In genomic region chr16:87099001-87099740, GRCh38 we compare ENCODE assay signal across 21 cellular contexts.
DNase-seq lines count a peak whose midpoint lies in the region; ATAC-seq, FAIRE-seq and TF ChIP-seq lines count a peak whose summit lies in the region.
"Had no signal": no experiment of that assay in that cellular context is flagged by ENCODE, and none has a peak within 500 bp of the region (broad histone marks: within the 10 kb centered on the region; RNA-seq: fewer than 3 reads in every experiment).

No MANE protein-coding gene starts in this region.

- 28 to 31% methylated on average over 10 of the region's 10 CpGs for WGBS in pancreas, 2 donors

- peaks cover 11% of the 10 kb centered on the region; the same call in 1 of the 2 replicates for H3K4me1 ChIP-seq in iPS-20b (ENCODE audit: insufficient read depth, low read length)
- peaks cover 30 to 45% (median 34%) of the 10 kb centered on the region in 3 donors for H3K4me1 ChIP-seq in pancreas
- H3K4me1 ChIP-seq: SJCRH30 had no signal

- peaks cover 35% of the 10 kb centered on the region for H3K4me1 Mint-ChIP-seq in WTC11
- no peaks in the 10 kb centered on the region for H3K4me1 Mint-ChIP-seq in activated CD4-positive, alpha-beta memory T cell treated with anti-CD3 and anti-CD28 coated beads for 36 hours (ENCODE audit: low read depth)
- H3K4me1 Mint-ChIP-seq: B cell had no signal

- H3K27me3 Mint-ChIP-seq in WTC11 (ENCODE audit: low read depth), result no peaks in the 10 kb centered on the region
- H3K27me3 Mint-ChIP-seq in activated CD4-positive, alpha-beta memory T cell treated with anti-CD3 and anti-CD28 coated beads for 36 hours, result peaks cover 2% of the 10 kb centered on the region

- H3K27ac ChIP-seq in iPS-20b (ENCODE audit: low read length) (no peak overlapping the region), pancreas (peak overlapping the region; percentile 61 to 84 (median 82)), RWPE1 (no peak overlapping the region)
- H3K27ac ChIP-seq: 22Rv1, SJCRH30 had no signal

- H3K4me3 ChIP-seq in iPS-20b (ENCODE audit: low read length), result no peak overlapping the region
- H3K4me3 ChIP-seq in pancreas, result no peak overlapping the region
- H3K4me3 ChIP-seq: SJCRH30 had no signal

- peak overlapping the region; percentile 4; the same call in 1 of the 2 replicates for H3K9ac ChIP-seq in iPS-20b (ENCODE audit: low read depth, low read length)

- no peak overlapping the region for H3K27ac Mint-ChIP-seq in WTC11
- no peak overlapping the region for H3K27ac Mint-ChIP-seq in activated CD4-positive, alpha-beta memory T cell treated with anti-CD3 and anti-CD28 coated beads for 36 hours
- H3K27ac Mint-ChIP-seq: B cell; CD4-positive, alpha-beta T cell had no signal

- H3K36me3 ChIP-seq in iPS-20b (ENCODE audit: insufficient read depth, low read depth, low read length), result no peaks in the 10 kb centered on the region
- no peaks in the 10 kb centered on the region for H3K36me3 ChIP-seq in pancreas
- H3K36me3 ChIP-seq: SJCRH30 had no signal

- no peak for FAIRE-seq in pancreas (lab: Jason Lieb, UNC)
- FAIRE-seq: GM12891, GM18507 had no signal

- no peak overlapping the region for H3K4me3 Mint-ChIP-seq in WTC11
- no peak overlapping the region for H3K4me3 Mint-ChIP-seq in activated CD4-positive, alpha-beta memory T cell treated with anti-CD3 and anti-CD28 coated beads for 36 hours
- H3K4me3 Mint-ChIP-seq: B cell; CD4-positive, alpha-beta T cell had no signal

- POLR2A ChIA-PET in WTC11 (lab: Charles Lee), result interaction anchor here (0.6 kb wide), 1 partner anchor 318 kb away, joined by 3 read pairs; no protein-coding TSS in a partner anchor
- POLR2A ChIA-PET in RWPE1 (lab: Yijun Ruan, JAX; ENCODE audit: low non-redundant PET), result no interaction called here
- POLR2A ChIA-PET in activated CD4-positive, alpha-beta memory T cell treated with anti-CD3 and anti-CD28 coated beads for 36 hours (lab: Charles Lee), result no interaction called here

- ATAC-seq in WTC11 (peak; percentile 17), pancreas (peak; percentile 55 to 75 (median 68))

- CTCF ChIA-PET in WTC11 (lab: Charles Lee) (interaction anchor here (1.2 kb wide), 2 partner anchors 22 to 37 kb away, joined by 4 to 7 read pairs; no protein-coding TSS in a partner anchor), RWPE1 (lab: Yijun Ruan, JAX) (no interaction called here)
- CTCF ChIA-PET in activated CD4-positive, alpha-beta memory T cell treated with anti-CD3 and anti-CD28 coated beads for 36 hours (lab: Charles Lee), result no interaction called here

- intact Hi-C loops in pancreas (cut with DNase I), result no loop called here
- intact Hi-C loops in activated CD4-positive, alpha-beta memory T cell treated with anti-CD3 and anti-CD28 coated beads for 36 hours (cut with micrococcal nuclease), result no loop called here

- no peaks in the 10 kb centered on the region for H3K9me3 Mint-ChIP-seq in WTC11
- no peaks in the 10 kb centered on the region for H3K9me3 Mint-ChIP-seq in activated CD4-positive, alpha-beta memory T cell treated with anti-CD3 and anti-CD28 coated beads for 36 hours
- H3K9me3 Mint-ChIP-seq: CD4-positive, alpha-beta T cell had no signal

- H3K36me3 Mint-ChIP-seq in WTC11, result no peaks in the 10 kb centered on the region
- no peaks in the 10 kb centered on the region for H3K36me3 Mint-ChIP-seq in activated CD4-positive, alpha-beta memory T cell treated with anti-CD3 and anti-CD28 coated beads for 36 hours

- no peaks in the 10 kb centered on the region for H3K9me3 ChIP-seq in iPS-20b (ENCODE audit: insufficient read depth, low read depth, low read length)
- no peaks in the 10 kb centered on the region for H3K9me3 ChIP-seq in pancreas
- H3K9me3 ChIP-seq: SJCRH30 had no signal

- TF ChIP-seq CTCF in WTC11 (IDR thresholded peaks at IDR 0.05) (no peak), pancreas (IDR thresholded peaks at IDR 0.05) (no peak), RWPE1 (conservative IDR thresholded peaks at IDR 0.05; ENCODE audit: low read depth) (no peak)

- no peaks in the 10 kb centered on the region for H3K27me3 ChIP-seq in iPS-20b (ENCODE audit: insufficient read depth, low read length)
- no peaks in the 10 kb centered on the region for H3K27me3 ChIP-seq in pancreas
- H3K27me3 ChIP-seq: SJCRH30 had no signal

- peak; percentile 35 for DNase-seq in DMS153 (lab: John Stamatoyannopoulos, UW)
- no peak for DNase-seq in DMS153 treated with DMSO at 0.1 percent for 48 hours (lab: John Stamatoyannopoulos, UW; ENCODE audit: unreplicated experiment)
- DNase-seq in WTC11 (ENCODE audit: low spot score), result no peak
- peak; percentile 66 to 91 (median 85) for DNase-seq in pancreas
- no peak for DNase-seq in RWPE1 (ENCODE audit: low spot score)
- DNase-seq in SIG-M5 treated with dmso at 0.1 percent for 504 hours (lab: John Stamatoyannopoulos, UW; ENCODE audit: unreplicated experiment), result no peak
- DNase-seq in activated CD4-positive, alpha-beta memory T cell treated with anti-CD3 and anti-CD28 coated beads for 36 hours, result no peak
- DNase-seq: CD4-positive, alpha-beta T cell; GF-D8; GOT3; NCI-H1048; NCI-H1694 treated with DMSO at 0.1 percent for 48 hours; NCI-H2107; NCI-H526 treated with DMSO at 0.1 percent for 48 hours; OCI-M1 had no signal

TF ChIP-seq in WTC11, 78 proteins besides CTCF, POLR2A, EP300 and RAD21:
- TF ChIP-seq PRRX2 (CRISPR knock-in tag; IDR thresholded peaks at IDR 0.05) (no peak), E2F5 (CRISPR knock-in tag; IDR thresholded peaks at IDR 0.05) (no peak), FOXJ3 (CRISPR knock-in tag; IDR thresholded peaks at IDR 0.05; ENCODE audit: borderline replicate concordance) (no peak), NR2C2 (CRISPR knock-in tag; IDR thresholded peaks at IDR 0.05) (no peak), HMGXB4 (CRISPR knock-in tag; IDR thresholded peaks at IDR 0.05) (no peak), ZNF121 (CRISPR knock-in tag; IDR thresholded peaks at IDR 0.05) (no peak), FOXP1 (CRISPR knock-in tag; IDR thresholded peaks at IDR 0.05; ENCODE audit: borderline replicate concordance) (no peak), MYBL2 (CRISPR knock-in tag; IDR thresholded peaks at IDR 0.05) (no peak), HMGA2 (CRISPR knock-in tag; IDR thresholded peaks at IDR 0.05) (no peak), ELF4 (CRISPR knock-in tag; IDR thresholded peaks at IDR 0.05; ENCODE audit: low read depth) (no peak), SMAD3 (CRISPR knock-in tag; IDR thresholded peaks at IDR 0.05; ENCODE audit: borderline replicate concordance) (no peak)
- TF ChIP-seq, protein P1, sequence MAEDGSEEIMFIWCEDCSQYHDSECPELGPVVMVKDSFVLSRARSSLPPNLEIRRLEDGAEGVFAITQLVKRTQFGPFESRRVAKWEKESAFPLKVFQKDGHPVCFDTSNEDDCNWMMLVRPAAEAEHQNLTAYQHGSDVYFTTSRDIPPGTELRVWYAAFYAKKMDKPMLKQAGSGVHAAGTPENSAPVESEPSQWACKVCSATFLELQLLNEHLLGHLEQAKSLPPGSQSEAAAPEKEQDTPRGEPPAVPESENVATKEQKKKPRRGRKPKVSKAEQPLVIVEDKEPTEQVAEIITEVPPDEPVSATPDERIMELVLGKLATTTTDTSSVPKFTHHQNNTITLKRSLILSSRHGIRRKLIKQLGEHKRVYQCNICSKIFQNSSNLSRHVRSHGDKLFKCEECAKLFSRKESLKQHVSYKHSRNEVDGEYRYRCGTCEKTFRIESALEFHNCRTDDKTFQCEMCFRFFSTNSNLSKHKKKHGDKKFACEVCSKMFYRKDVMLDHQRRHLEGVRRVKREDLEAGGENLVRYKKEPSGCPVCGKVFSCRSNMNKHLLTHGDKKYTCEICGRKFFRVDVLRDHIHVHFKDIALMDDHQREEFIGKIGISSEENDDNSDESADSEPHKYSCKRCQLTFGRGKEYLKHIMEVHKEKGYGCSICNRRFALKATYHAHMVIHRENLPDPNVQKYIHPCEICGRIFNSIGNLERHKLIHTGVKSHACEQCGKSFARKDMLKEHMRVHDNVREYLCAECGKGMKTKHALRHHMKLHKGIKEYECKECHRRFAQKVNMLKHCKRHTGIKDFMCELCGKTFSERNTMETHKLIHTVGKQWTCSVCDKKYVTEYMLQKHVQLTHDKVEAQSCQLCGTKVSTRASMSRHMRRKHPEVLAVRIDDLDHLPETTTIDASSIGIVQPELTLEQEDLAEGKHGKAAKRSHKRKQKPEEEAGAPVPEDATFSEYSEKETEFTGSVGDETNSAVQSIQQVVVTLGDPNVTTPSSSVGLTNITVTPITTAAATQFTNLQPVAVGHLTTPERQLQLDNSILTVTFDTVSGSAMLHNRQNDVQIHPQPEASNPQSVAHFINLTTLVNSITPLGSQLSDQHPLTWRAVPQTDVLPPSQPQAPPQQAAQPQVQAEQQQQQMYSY (CRISPR knock-in tag; IDR thresholded peaks at IDR 0.05), result no peak
- TF ChIP-seq, protein P2, sequence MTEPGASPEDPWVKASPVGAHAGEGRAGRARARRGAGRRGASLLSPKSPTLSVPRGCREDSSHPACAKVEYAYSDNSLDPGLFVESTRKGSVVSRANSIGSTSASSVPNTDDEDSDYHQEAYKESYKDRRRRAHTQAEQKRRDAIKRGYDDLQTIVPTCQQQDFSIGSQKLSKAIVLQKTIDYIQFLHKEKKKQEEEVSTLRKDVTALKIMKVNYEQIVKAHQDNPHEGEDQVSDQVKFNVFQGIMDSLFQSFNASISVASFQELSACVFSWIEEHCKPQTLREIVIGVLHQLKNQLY (CRISPR knock-in tag; IDR thresholded peaks at IDR 0.05), result no peak

Comparison
In these comparisons a context has a peak if more than half of its experiments do, and no peak if none do; other contexts are left out.
1. DNase-seq: peak in DMS153 (single experiment) and pancreas (6 of 6); none in DMS153 treated with DMSO at 0.1 percent for 48 hours (single experiment), WTC11 (single experiment), RWPE1 (single experiment), SIG-M5 treated with dmso at 0.1 percent for 504 hours (single experiment) and activated CD4-positive, alpha-beta memory T cell treated with anti-CD3 and anti-CD28 coated beads for 36 hours (single experiment).
2. H3K27ac ChIP-seq: peak in pancreas (4 of 4); none in iPS-20b (single experiment) and RWPE1 (single experiment).